In genomic region chr14:91841065-91841464, GRCh38 we compare ENCODE assay signal across 18 cellular contexts. TPM values are rescaled to one million over a fixed set of nuclear protein-coding genes. Genes with fewer than 3 reads are reported as not detected.
A peak's percentile ranks its signal among the peaks of the same experiment; 100 is the strongest.
DNase-seq lines count a peak whose midpoint lies in the region; ATAC-seq, FAIRE-seq and TF ChIP-seq lines count a peak whose summit lies in the region.
"Had no signal": no experiment of that assay in that cellular context is flagged by ENCODE, and none has a peak within 500 bp of the region (broad histone marks: within the 10 kb centered on the region; RNA-seq: fewer than 3 reads in every experiment).

No MANE protein-coding gene starts in this region.

- H3K27ac ChIP-seq in tibial artery, result peak overlapping the region; percentile 16 to 60

- peaks cover 12% of the 10 kb centered on the region for H3K36me3 Mint-ChIP-seq in activated T-cell treated with anti-CD3 and anti-CD28 coated beads, Interleukin-2, amount 50 U/mL, for 24 hours (ENCODE audit: low read depth)
- H3K36me3 Mint-ChIP-seq in activated T-cell treated with anti-CD3 and anti-CD28 coated beads, Interleukin-2, amount 50 U/mL, for 72 hours (ENCODE audit: insufficient read depth in 2 of 2), result no peaks in the 10 kb centered on the region
- H3K36me3 Mint-ChIP-seq in T-helper 17 cell (ENCODE audit: low read depth), result no peaks in the 10 kb centered on the region

- peaks cover 75% of the 10 kb centered on the region for H3K4me1 Mint-ChIP-seq in activated T-cell treated with anti-CD3 and anti-CD28 coated beads, Interleukin-2, amount 50 U/mL, for 24 hours (ENCODE audit: low read depth)
- H3K4me1 Mint-ChIP-seq in activated T-cell treated with anti-CD3 and anti-CD28 coated beads, Interleukin-2, amount 50 U/mL, for 72 hours (ENCODE audit: low read depth), result peaks cover 32% of the 10 kb centered on the region
- peaks cover 34% of the 10 kb centered on the region for H3K4me1 Mint-ChIP-seq in T-helper 17 cell

- no peak for TF ChIP-seq CTCF in foreskin fibroblast (IDR thresholded peaks at IDR 0.05; ENCODE audit: low read depth, low read length)
- no peak for TF ChIP-seq CTCF in tibial artery (IDR thresholded peaks at IDR 0.05)

- no peaks in the 10 kb centered on the region for H3K36me3 ChIP-seq in tibial artery
- H3K36me3 ChIP-seq: MG63 had no signal

- no peaks in the 10 kb centered on the region for H3K27me3 ChIP-seq in tibial artery
- H3K27me3 ChIP-seq: MG63 had no signal

- FAIRE-seq in RCC 7860 (lab: Jason Lieb, UNC), result no peak
- FAIRE-seq: A204.1 had no signal

- H3K27me3 Mint-ChIP-seq in activated T-cell treated with anti-CD3 and anti-CD28 coated beads, Interleukin-2, amount 50 U/mL, for 24 hours, result no peaks in the 10 kb centered on the region
- no peaks in the 10 kb centered on the region for H3K27me3 Mint-ChIP-seq in activated T-cell treated with anti-CD3 and anti-CD28 coated beads, Interleukin-2, amount 50 U/mL, for 72 hours (ENCODE audit: low read depth)
- no peaks in the 10 kb centered on the region for H3K27me3 Mint-ChIP-seq in T-helper 17 cell

- H3K27ac Mint-ChIP-seq in activated T-cell treated with anti-CD3 and anti-CD28 coated beads, Interleukin-2, amount 50 U/mL, for 24 hours, result peak overlapping the region; percentile 66
- no peak overlapping the region for H3K27ac Mint-ChIP-seq in activated T-cell treated with anti-CD3 and anti-CD28 coated beads, Interleukin-2, amount 50 U/mL, for 72 hours
- H3K27ac Mint-ChIP-seq in T-helper 17 cell, result peak overlapping the region; percentile 84

- no peaks in the 10 kb centered on the region for H3K9me3 Mint-ChIP-seq in activated T-cell treated with anti-CD3 and anti-CD28 coated beads, Interleukin-2, amount 50 U/mL, for 24 hours
- H3K9me3 Mint-ChIP-seq in activated T-cell treated with anti-CD3 and anti-CD28 coated beads, Interleukin-2, amount 50 U/mL, for 72 hours, result peaks cover 0 to 3% of the 10 kb centered on the region in 2 donors

- H3K4me3 ChIP-seq in foreskin fibroblast (ENCODE audit: low read depth in 1 of 2, low read length in 2 of 2), result no peak overlapping the region
- H3K4me3 ChIP-seq in tibial artery, result peak overlapping the region in 1 of 2 donors; percentile 20
- H3K4me3 ChIP-seq: MG63 had no signal

- H3K4me3 Mint-ChIP-seq in activated T-cell treated with anti-CD3 and anti-CD28 coated beads, Interleukin-2, amount 50 U/mL, for 24 hours, result no peak overlapping the region
- H3K4me3 Mint-ChIP-seq in activated T-cell treated with anti-CD3 and anti-CD28 coated beads, Interleukin-2, amount 50 U/mL, for 72 hours, result no peak overlapping the region
- H3K4me3 Mint-ChIP-seq in T-helper 17 cell, result no peak overlapping the region

- no peak for DNase-seq in activated T-cell treated with anti-CD3 and anti-CD28 coated beads, Interleukin-2, amount 50 U/mL, for 24 hours
- no peak for DNase-seq in activated T-cell treated with anti-CD3 and anti-CD28 coated beads, Interleukin-2, amount 50 U/mL, for 72 hours
- DNase-seq in T-helper 17 cell (no peak), foreskin fibroblast (peak; percentile 46 to 67), tibial artery (no peak), RCC 7860 (ENCODE audit: low spot score) (no peak), activated gamma-delta T cell (lab: John Stamatoyannopoulos, UW) (no peak)
- DNase-seq: C1 segment of cervical spinal cord, DMS79 treated with DMSO at 0.1 percent for 48 hours, GDM1, GOT3, KG1, MG63, NCI-H1930, NCI-H510A treated with DMSO at 0.1 percent for 48 hours, SHP77 treated with DMSO at 0.1 percent for 48 hours had no signal

- peaks cover 0 to 36% (median 7%) of the 10 kb centered on the region in 4 donors for H3K4me1 ChIP-seq in tibial artery

- intact Hi-C loops in tibial artery (cut with DNase I; ENCODE audit: low total_unique reads), result no loop called here

- H3K9me3 ChIP-seq in T-helper 17 cell (ENCODE audit: control insufficient read depth, low read length, poor library complexity, severe bottlenecking) (no peaks in the 10 kb centered on the region), tibial artery (no peaks in the 10 kb centered on the region)
- H3K9me3 ChIP-seq: MG63 had no signal

- no peak for ATAC-seq in activated T-cell treated with anti-CD3 and anti-CD28 coated beads, Interleukin-2, amount 50 U/mL, for 72 hours (replicated peaks in 1 of 2)
- ATAC-seq in T-helper 17 cell (no peak), HG03442 (IDR thresholded peaks at IDR 0.05; ENCODE audit: unreplicated experiment) (no peak)

RNA-seq across cellular contexts. Expression of gene TC2N, which starts 26.3 kb away (rescaled TPM):
- 10 to 100 TPM; 38.1 to 55.4 TPM for total RNA-seq in activated T-cell treated with anti-CD3 and anti-CD28 coated beads, Interleukin-2, amount 50 U/mL, for 72 hours
- 100 to 1,000 TPM; 178 to 214 TPM for total RNA-seq in T-helper 17 cell

Comparison
In these comparisons a context has a peak if more than half of its experiments do, and no peak if none do; other contexts are left out.
1. DNase-seq: peak in foreskin fibroblast (2 of 2); none in activated T-cell treated with anti-CD3 and anti-CD28 coated beads, Interleukin-2, amount 50 U/mL, for 24 hours (single experiment), activated T-cell treated with anti-CD3 and anti-CD28 coated beads, Interleukin-2, amount 50 U/mL, for 72 hours (0 of 2), T-helper 17 cell (0 of 3), tibial artery (0 of 2), RCC 7860 (single experiment) and activated gamma-delta T cell (single experiment).